8 cellular contexts compared by ENCODE assay signal in the genomic region with DNA sequence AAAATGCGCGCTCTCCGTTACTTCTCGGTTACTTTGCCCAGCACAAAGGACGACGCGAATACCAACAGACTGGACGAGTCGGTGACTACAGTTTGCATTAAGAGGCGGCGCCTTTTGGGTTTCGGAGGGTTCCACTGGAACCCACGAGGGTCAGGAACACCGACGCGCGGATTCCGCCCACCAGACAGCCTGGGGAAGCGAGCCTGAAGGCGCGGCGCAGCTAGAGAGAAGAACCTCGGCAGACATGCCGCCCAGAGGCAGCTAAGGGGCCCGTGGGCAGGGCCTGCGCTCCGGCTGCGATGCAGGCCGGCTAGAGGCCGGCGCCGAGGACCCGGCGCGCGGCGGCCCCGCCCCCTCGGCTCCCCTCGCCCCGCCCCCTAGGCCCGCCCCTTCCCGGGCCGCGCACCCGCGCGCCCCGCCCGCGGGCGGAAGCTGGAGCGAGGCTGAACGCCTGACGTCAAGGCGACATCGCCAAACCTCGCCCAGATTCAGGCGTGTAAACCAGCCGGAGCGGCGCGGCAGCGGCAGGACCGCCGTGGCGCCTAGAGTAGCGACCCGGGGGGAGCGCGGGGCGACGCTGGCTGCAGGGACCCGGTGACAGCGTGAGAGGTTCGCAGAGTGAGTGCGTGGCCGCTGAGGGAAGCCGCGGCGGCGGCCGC. TPM values are rescaled to one million over a fixed set of nuclear protein-coding genes. Genes with fewer than 3 reads are reported as not detected.
DNase-seq lines count a peak whose midpoint lies in the region; ATAC-seq lines count a peak whose summit lies in the region.

TSS of gene RAP1B (plus strand) at position 465 of the 659 bp plus-strand sequence. CDS start 37,826 bp downstream, outside the sequence.

- peak within 1 kb of the TSS; percentile 91 to 98 (median 96) for H3K4me3 Mint-ChIP-seq in CD8-positive, alpha-beta memory T cell

- H3K4me1 Mint-ChIP-seq in CD8-positive, alpha-beta memory T cell: peaks cover 38 to 51% (median 49%) of the 10 kb centered on the region in 3 donors

- H3K4me3 ChIP-seq in CD8-positive, alpha-beta memory T cell (ENCODE audit: low read length): peak within 1 kb of the TSS; percentile 84
- H3K4me3 ChIP-seq in effector memory CD4-positive, alpha-beta T cell (ENCODE audit: insufficient read depth, low read depth, low read length, poor library complexity, severe bottlenecking): peak within 1 kb of the TSS; percentile 86

- no peaks in the 10 kb centered on the region for H3K27me3 ChIP-seq in CD8-positive, alpha-beta memory T cell (ENCODE audit: insufficient read depth, low read length, poor library complexity, severe bottlenecking)
- no peaks in the 10 kb centered on the region for H3K27me3 ChIP-seq in effector memory CD4-positive, alpha-beta T cell (replicated peaks; ENCODE audit: control insufficient read depth, insufficient read depth, low read length, poor library complexity, severe bottlenecking)

- no peaks in the 10 kb centered on the region for H3K9me3 ChIP-seq in CD8-positive, alpha-beta memory T cell (ENCODE audit: low read length)
- no peaks in the 10 kb centered on the region for H3K9me3 ChIP-seq in effector memory CD4-positive, alpha-beta T cell (ENCODE audit: control insufficient read depth, low read length)

- H3K27ac Mint-ChIP-seq in CD8-positive, alpha-beta memory T cell: peak within 1 kb of the TSS; percentile 89 to 99 (median 98)

- H3K9me3 Mint-ChIP-seq in CD8-positive, alpha-beta memory T cell: no peaks in the 10 kb centered on the region

- POLR2A ChIA-PET in CD8-positive, alpha-beta memory T cell (lab: Charles Lee): interaction anchor here (0.6 to 3.6 kb wide), 23 partner anchors 16 to 279 kb away, joined by 3 to 28 read pairs (median 6); partner anchors contain the start of genes MDM1, MDM2 and SLC35E3
- POLR2A ChIA-PET in activated CD8-positive, alpha-beta memory T cell treated with anti-CD3 and anti-CD28 coated beads for 36 hours (lab: Charles Lee): interaction anchor here (0.6 to 2.3 kb wide), 14 partner anchors 10 to 370 kb away, joined by 3 to 8 read pairs (median 4); no protein-coding TSS in a partner anchor

- peak; percentile 82 to 94 (median 89) for DNase-seq in CD8-positive, alpha-beta memory T cell
- peak; percentile 75 for DNase-seq in HPDE6-E6E7 (ENCODE audit: extremely low spot score)
- DNase-seq in NK-92 (lab: John Stamatoyannopoulos, UW; ENCODE audit: unreplicated experiment): peak; percentile 6
- DNase-seq in effector memory CD4-positive, alpha-beta T cell: peak; percentile 82 to 87 (median 85)
- DNase-seq in medulla oblongata (ENCODE audit: extremely low spot score): peak; percentile 96
- DNase-seq in stimulated activated CD4-positive, alpha-beta T cell treated with anti-CD3 and anti-CD28 coated beads, TNF-alpha, amount 100 ng/mL, for 48 hours (ENCODE audit: low read depth in 3 of 3): peak; percentile 76 to 87 (median 81)

- H3K27ac ChIP-seq in CD8-positive, alpha-beta memory T cell (ENCODE audit: low read depth, low read length): peak within 1 kb of the TSS; percentile 88
- H3K27ac ChIP-seq in effector memory CD4-positive, alpha-beta T cell (ENCODE audit: insufficient read depth, low read length, poor library complexity, severe bottlenecking): peak within 1 kb of the TSS; percentile 93

- H3K36me3 Mint-ChIP-seq in CD8-positive, alpha-beta memory T cell: peaks cover 3 to 40% (median 7%) of the 10 kb centered on the region in 3 donors

- peak; percentile 82 for ATAC-seq in GM19467 (IDR thresholded peaks at IDR 0.05; ENCODE audit: unreplicated experiment)

- no peaks in the 10 kb centered on the region for H3K36me3 ChIP-seq in CD8-positive, alpha-beta memory T cell (ENCODE audit: insufficient read depth, low read length)
- no peaks in the 10 kb centered on the region for H3K36me3 ChIP-seq in effector memory CD4-positive, alpha-beta T cell (ENCODE audit: control insufficient read depth, insufficient read depth, low read length)

- peaks cover 28% of the 10 kb centered on the region for H3K4me1 ChIP-seq in CD8-positive, alpha-beta memory T cell (ENCODE audit: insufficient read depth, low read length)
- H3K4me1 ChIP-seq in effector memory CD4-positive, alpha-beta T cell (ENCODE audit: control insufficient read depth, insufficient read depth, low read length, poor library complexity, severe bottlenecking): peaks cover 11% of the 10 kb centered on the region

- no peaks in the 10 kb centered on the region for H3K27me3 Mint-ChIP-seq in CD8-positive, alpha-beta memory T cell

- CTCF ChIA-PET in CD8-positive, alpha-beta memory T cell (lab: Charles Lee): interaction anchor here (0.7 to 1.8 kb wide), 9 partner anchors 16 to 252 kb away, joined by 3 to 5 read pairs (median 3); no protein-coding TSS in a partner anchor
- CTCF ChIA-PET in activated CD8-positive, alpha-beta memory T cell treated with anti-CD3 and anti-CD28 coated beads for 36 hours (lab: Charles Lee): interaction anchor here (0.6 to 1.2 kb wide), 5 partner anchors 81 to 246 kb away, joined by 3 to 5 read pairs (median 3); partner anchors contain the start of gene MDM2

RNA-seq across cellular contexts. Expression of gene RAP1B, which starts in this region (rescaled TPM):
- total RNA-seq in CD8-positive, alpha-beta memory T cell: 100 to 1,000 TPM; 271 to 281 TPM
- polyA plus RNA-seq in CD8-positive, alpha-beta memory T cell: 589 TPM
- 100 to 1,000 TPM; 278 to 289 TPM for total RNA-seq in activated CD8-positive, alpha-beta memory T cell treated with anti-CD3 and anti-CD28 coated beads for 36 hours

Comparison
In these comparisons a context has a peak if more than half of its experiments do, and no peak if none do; other contexts are left out.
1. Peak in every context shown above with its lines: DNase-seq, ATAC-seq, H3K4me3 ChIP-seq and H3K27ac ChIP-seq.
2. DNase-seq: peak in every context shown above with its lines; median percentile 96 in medulla oblongata; 89 in CD8-positive, alpha-beta memory T cell; 85 in effector memory CD4-positive, alpha-beta T cell; 81 in stimulated activated CD4-positive, alpha-beta T cell treated with anti-CD3 and anti-CD28 coated beads, TNF-alpha, amount 100 ng/mL, for 48 hours; 75 in HPDE6-E6E7; 6 in NK-92.